In the genomic region with DNA sequence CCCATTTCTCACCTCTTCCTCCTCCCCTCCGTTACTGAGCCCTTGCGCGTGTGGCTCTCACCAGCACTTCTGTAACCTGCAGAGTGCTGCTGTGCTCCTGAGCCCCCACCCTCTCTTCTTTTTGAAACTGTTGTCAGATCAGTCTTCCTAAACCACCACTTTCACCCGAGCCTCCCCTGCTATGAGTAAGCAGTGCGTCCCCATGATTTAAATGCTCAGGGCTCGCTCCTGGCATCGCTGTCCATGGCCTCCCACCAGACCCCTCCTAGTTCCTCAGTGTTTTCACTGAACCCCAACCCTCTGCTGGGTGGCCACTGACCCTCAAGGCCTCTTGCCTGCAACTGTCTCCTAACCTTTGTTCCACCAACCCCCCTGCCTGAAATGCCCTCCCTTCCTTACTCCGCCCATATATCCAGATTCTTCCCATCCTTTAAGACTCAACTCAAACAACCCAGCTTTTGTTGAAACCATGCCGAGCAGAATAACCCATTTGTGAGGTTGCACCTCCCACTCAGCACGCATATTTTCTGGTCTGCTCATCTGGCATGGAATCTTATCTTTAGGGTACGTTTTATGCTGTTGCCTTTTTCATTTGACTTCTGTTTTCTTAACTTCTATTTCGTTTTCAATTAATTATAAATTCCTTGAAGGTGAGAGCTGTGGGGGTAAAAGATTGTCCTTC, we compare ENCODE assay signal across 21 cellular contexts.
DNase-seq lines count a peak whose midpoint lies in the region; ATAC-seq and TF ChIP-seq lines count a peak whose summit lies in the region.
"Had no signal": no experiment of that assay in that cellular context is flagged by ENCODE, and none has a peak within 500 bp of the region (broad histone marks: within the 10 kb centered on the region; RNA-seq: fewer than 3 reads in every experiment).

No MANE protein-coding gene starts in this region.

- H3K27ac ChIP-seq in VCaP (peak overlapping the region; percentile 90), fibroblast of lung (ENCODE audit: insufficient read depth, low read length) (peak overlapping the region; percentile 40), left lung (no peak overlapping the region)
- H3K27ac ChIP-seq: neural progenitor cell had no signal

- H3K27me3 ChIP-seq in fibroblast of lung (ENCODE audit: control insufficient read depth, insufficient read depth, low read length) (no peaks in the 10 kb centered on the region), skeletal muscle satellite cell (ENCODE audit: control insufficient read depth, insufficient read depth, low read length) (no peaks in the 10 kb centered on the region), left lung (no peaks in the 10 kb centered on the region)
- H3K27me3 ChIP-seq: neural progenitor cell had no signal

- H3K36me3 ChIP-seq in fibroblast of lung (ENCODE audit: control insufficient read depth, insufficient read depth, low read length) (no peaks in the 10 kb centered on the region), skeletal muscle satellite cell (ENCODE audit: insufficient read depth, low read length) (peaks cover 3% of the 10 kb centered on the region), left lung (peaks cover 0 to 31% of the 10 kb centered on the region in 2 donors)
- H3K36me3 ChIP-seq: neural progenitor cell had no signal

- TF ChIP-seq CTCF in VCaP (conservative IDR thresholded peaks at IDR 0.05) (no peak), fibroblast of lung (conservative IDR thresholded peaks at IDR 0.05 in 1 of 2, IDR thresholded peaks at IDR 0.05 in 1 of 2; ENCODE audit: low read depth in 1 of 2, low read length in 2 of 2) (no peak), left lung (IDR thresholded peaks at IDR 0.05) (no peak)

- ATAC-seq in left lung (no peak), HG02610 (IDR thresholded peaks at IDR 0.05; ENCODE audit: unreplicated experiment) (no peak)
- ATAC-seq: activated CD8-positive, alpha-beta T cell treated with anti-CD3 and anti-CD28 coated beads, Interleukin-2, amount 10 ng/mL, durations not matched to agents 7 days and 5 days; activated naive CD4-positive, alpha-beta T cell treated with anti-CD3 and anti-CD28 coated beads, Interleukin-2, amount 50 U/mL, for 72 hours; activated T-cell treated with anti-CD3 and anti-CD28 coated beads, Interleukin-2, amount 50 U/mL, for 4 hours; esophagus mucosa; left ventricle myocardium superior; mucosa of descending colon had no signal

- peaks cover 12% of the 10 kb centered on the region for H3K9me3 Mint-ChIP-seq in activated naive CD4-positive, alpha-beta T cell treated with anti-CD3 and anti-CD28 coated beads for 36 hours
- H3K9me3 Mint-ChIP-seq: T-helper 2 cell treated with Interferon-gamma antibody and Interleukin-4, amounts not matched to agents 5 μg/mL and 100 μg/mL, for 36 hours had no signal

- H3K4me3 ChIP-seq in fibroblast of lung (replicated peaks in 1 of 4; ENCODE audit: control extremely low read depth in 1 of 4, insufficient read depth in 1 of 4, low read depth in 3 of 4, low read length in 4 of 4) = no peak overlapping the region
- H3K4me3 ChIP-seq in skeletal muscle satellite cell (ENCODE audit: low read length) = no peak overlapping the region
- H3K4me3 ChIP-seq in left lung = no peak overlapping the region
- H3K4me3 ChIP-seq: mucosa of descending colon, neural progenitor cell, thoracic aorta had no signal

- H3K27me3 Mint-ChIP-seq in activated naive CD4-positive, alpha-beta T cell treated with anti-CD3 and anti-CD28 coated beads for 36 hours (ENCODE audit: low read depth) = peaks cover 19% of the 10 kb centered on the region
- H3K27me3 Mint-ChIP-seq: activated B cell treated with CpG ODN at 0.5 μM for 24 hours had no signal

- H4K20me1 ChIP-seq in fibroblast of lung (ENCODE audit: control insufficient read depth, extremely low read depth, insufficient read depth, low read length) = no peaks in the 10 kb centered on the region

- no peaks in the 10 kb centered on the region for H3K36me3 Mint-ChIP-seq in activated naive CD4-positive, alpha-beta T cell treated with anti-CD3 and anti-CD28 coated beads for 36 hours (ENCODE audit: low read depth)

- DNase-seq in EL (peak; percentile 55), fibroblast of lung (ENCODE audit: low read depth in 2 of 2) (peak; percentile 72 to 97), left lung (no peak)
- DNase-seq in stimulated activated CD4-positive, alpha-beta T cell treated with anti-CD3 and anti-CD28 coated beads, Interleukin-2, amount 100 ng/mL, for 24 hours = no peak
- DNase-seq in activated naive CD4-positive, alpha-beta T cell treated with anti-CD3 and anti-CD28 coated beads for 36 hours = no peak
- DNase-seq: activated B cell treated with CpG ODN at 0.5 μM for 24 hours; activated CD8-positive, alpha-beta T cell treated with anti-CD3 and anti-CD28 coated beads, Interleukin-2, amount 10 ng/mL, durations not matched to agents 7 days and 5 days; activated T-cell treated with anti-CD3 and anti-CD28 coated beads, Interleukin-2, amount 50 U/mL, for 4 hours; head of caudate nucleus; Kasumi-1; left ventricle myocardium superior; mucosa of descending colon; NCI-H526 treated with DMSO at 0.1 percent for 48 hours had no signal

- H3K4me3 Mint-ChIP-seq in activated naive CD4-positive, alpha-beta T cell treated with anti-CD3 and anti-CD28 coated beads for 36 hours = no peak overlapping the region
- H3K4me3 Mint-ChIP-seq: activated B cell treated with CpG ODN at 0.5 μM for 24 hours; activated CD8-positive, alpha-beta T cell treated with anti-CD3 and anti-CD28 coated beads, Interleukin-2, amount 10 ng/mL, durations not matched to agents 7 days and 5 days; activated T-cell treated with anti-CD3 and anti-CD28 coated beads, Interleukin-2, amount 50 U/mL, for 4 hours; neural progenitor cell; T-helper 2 cell treated with Interferon-gamma antibody and Interleukin-4, amounts not matched to agents 5 μg/mL and 100 μg/mL, for 36 hours had no signal

- H3K4me2 ChIP-seq in fibroblast of lung (ENCODE audit: extremely low read depth, insufficient read depth, low read length) (no peak overlapping the region), skeletal muscle satellite cell (ENCODE audit: low read length) (peak overlapping the region; percentile 27)
- H3K4me2 ChIP-seq: neural progenitor cell had no signal

- H3K79me2 ChIP-seq in fibroblast of lung (ENCODE audit: control insufficient read depth, insufficient read depth, low read length) = no peaks in the 10 kb centered on the region

- no peak overlapping the region for H3K27ac Mint-ChIP-seq in activated naive CD4-positive, alpha-beta T cell treated with anti-CD3 and anti-CD28 coated beads for 36 hours
- H3K27ac Mint-ChIP-seq: activated B cell treated with CpG ODN at 0.5 μM for 24 hours; activated CD8-positive, alpha-beta T cell treated with anti-CD3 and anti-CD28 coated beads, Interleukin-2, amount 10 ng/mL, durations not matched to agents 7 days and 5 days; neural progenitor cell; T-helper 2 cell treated with Interferon-gamma antibody and Interleukin-4, amounts not matched to agents 5 μg/mL and 100 μg/mL, for 36 hours had no signal

- no peak overlapping the region for H2AFZ ChIP-seq in fibroblast of lung (ENCODE audit: low read length)
- H2AFZ ChIP-seq: neural progenitor cell had no signal

- CTCF ChIA-PET in activated naive CD4-positive, alpha-beta T cell treated with anti-CD3 and anti-CD28 coated beads for 36 hours (lab: Charles Lee) = no interaction called here

- H3K9me3 ChIP-seq in fibroblast of lung (ENCODE audit: control insufficient read depth, insufficient read depth, low read depth, low read length) (no peaks in the 10 kb centered on the region), skeletal muscle satellite cell (replicated peaks; ENCODE audit: low read length) (no peaks in the 10 kb centered on the region), left lung (peaks cover 0 to 6% of the 10 kb centered on the region in 2 donors)
- H3K9me3 ChIP-seq: mucosa of descending colon, thoracic aorta had no signal

- intact Hi-C loops in left lung (cut with DNase I) = no loop called here
- intact Hi-C loops in activated naive CD4-positive, alpha-beta T cell treated with anti-CD3 and anti-CD28 coated beads for 36 hours (cut with micrococcal nuclease) = no loop called here

- H3K4me1 Mint-ChIP-seq in activated naive CD4-positive, alpha-beta T cell treated with anti-CD3 and anti-CD28 coated beads for 36 hours (ENCODE audit: low read depth) = no peaks in the 10 kb centered on the region

- H3K9ac ChIP-seq in fibroblast of lung (ENCODE audit: insufficient read depth, low read length) (no peak overlapping the region), skeletal muscle satellite cell (ENCODE audit: low read depth, low read length) (no peak overlapping the region)
- H3K9ac ChIP-seq: neural progenitor cell had no signal

- H3K4me1 ChIP-seq in fibroblast of lung (ENCODE audit: control insufficient read depth, extremely low read depth, insufficient read depth, low read length) = no peaks in the 10 kb centered on the region
- peaks cover 7% of the 10 kb centered on the region for H3K4me1 ChIP-seq in skeletal muscle satellite cell (ENCODE audit: control insufficient read depth, insufficient read depth, low read length)
- no peaks in the 10 kb centered on the region for H3K4me1 ChIP-seq in left lung

Comparison
In these comparisons a context has a peak if more than half of its experiments do, and no peak if none do; other contexts are left out.
1. DNase-seq: peak in EL (single experiment) and fibroblast of lung (2 of 2); none in stimulated activated CD4-positive, alpha-beta T cell treated with anti-CD3 and anti-CD28 coated beads, Interleukin-2, amount 100 ng/mL, for 24 hours (0 of 2), left lung (0 of 2) and activated naive CD4-positive, alpha-beta T cell treated with anti-CD3 and anti-CD28 coated beads for 36 hours (single experiment).
2. H3K27ac ChIP-seq: peak in VCaP (single experiment) and fibroblast of lung (single experiment); none in left lung (0 of 2).